In the genomic region with DNA sequence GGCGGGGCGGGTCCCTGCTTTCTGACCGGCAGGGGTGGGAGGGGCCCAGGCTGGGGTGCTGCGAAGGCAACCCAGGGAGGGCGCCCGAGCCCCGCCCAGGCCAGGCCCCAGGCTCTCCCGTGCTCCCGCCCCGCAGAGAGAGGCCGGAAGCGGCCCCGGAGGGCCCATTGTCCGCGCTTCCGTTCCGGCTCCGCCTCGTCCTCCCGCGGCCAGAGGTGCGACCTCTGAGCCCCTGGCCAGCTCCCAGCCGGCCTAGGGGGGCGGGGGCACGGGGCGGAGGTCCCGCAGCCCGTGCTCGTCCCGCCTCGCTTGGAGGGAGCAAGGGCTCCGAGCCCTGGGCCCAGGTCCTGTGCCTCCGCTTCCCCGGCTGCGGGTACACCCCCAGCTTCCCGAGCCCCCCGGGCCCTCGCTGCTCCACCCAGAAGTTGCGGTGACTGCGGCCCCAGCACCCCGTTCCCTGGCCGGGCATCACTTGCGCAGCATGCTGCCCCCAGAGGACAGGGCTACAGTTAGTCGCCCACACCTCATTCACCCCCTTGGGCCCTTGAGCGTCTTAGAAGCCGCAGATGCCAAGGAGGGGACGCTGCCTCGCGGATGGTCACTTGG, we compare ENCODE assay signal across 8 cellular contexts. TPM values are rescaled to one million over a fixed set of nuclear protein-coding genes. Genes with fewer than 3 reads are reported as not detected.
DNase-seq lines count a peak whose midpoint lies in the region; ATAC-seq and TF ChIP-seq lines count a peak whose summit lies in the region.

No MANE protein-coding gene starts in this region.

- H3K9me3 ChIP-seq in OCI-LY3 (ENCODE audit: insufficient read depth, low read length), result no peaks in the 10 kb centered on the region
- no peaks in the 10 kb centered on the region for H3K9me3 ChIP-seq in tibial artery

- no peaks in the 10 kb centered on the region for H3K27me3 ChIP-seq in OCI-LY3 (ENCODE audit: low read depth, low read length)
- no peaks in the 10 kb centered on the region for H3K27me3 ChIP-seq in tibial artery

- H3K9me3 Mint-ChIP-seq in neural crest cell, result no peaks in the 10 kb centered on the region

- H3K9ac ChIP-seq in OCI-LY3 (ENCODE audit: low read length), result peak overlapping the region; percentile 85

- H4K20me1 ChIP-seq in OCI-LY3 (ENCODE audit: insufficient read depth, low read length), result no peaks in the 10 kb centered on the region

- peak; percentile 95 for DNase-seq in COLO829 (ENCODE audit: low spot score)
- peak; percentile 59 for DNase-seq in activated T-helper 9 cell treated with anti-CD3 and anti-CD28 coated beads, Interleukin-2, amount 50 U/mL, for 16 hours (ENCODE audit: low read depth)
- peak; percentile 81 for DNase-seq in fibroblast of villous mesenchyme (ENCODE audit: low read depth)
- peak; percentile 69 for DNase-seq in neural crest cell (ENCODE audit: low read depth, low spot score)
- peak; percentile 92 to 97 for DNase-seq in tibial artery

- H3K4me1 Mint-ChIP-seq in neural crest cell, result peaks cover 55% of the 10 kb centered on the region

- no peak; the same call in 1 of the 2 replicates for TF ChIP-seq CTCF in OCI-LY3 (IDR thresholded peaks at IDR 0.05; ENCODE audit: low read depth, low read length)
- peak; percentile 14 for TF ChIP-seq CTCF in fibroblast of villous mesenchyme (IDR thresholded peaks at IDR 0.05; ENCODE audit: insufficient read depth, low read depth, low read length)
- no peak for TF ChIP-seq CTCF in neural crest cell (conservative IDR thresholded peaks at IDR 0.05)
- TF ChIP-seq CTCF in tibial artery (IDR thresholded peaks at IDR 0.05), result peak in 1 of 2 experiments; percentile 3

- 0 out of 2 replicates have a peak overlapping the region, but pooled peaks have one; percentile 36 for H2AFZ ChIP-seq in OCI-LY3 (ENCODE audit: low read depth, low read length)

- H3K36me3 Mint-ChIP-seq in neural crest cell (ENCODE audit: low read depth), result no peaks in the 10 kb centered on the region

- H3K4me1 ChIP-seq in OCI-LY3 (ENCODE audit: low read length) (peaks cover 8% of the 10 kb centered on the region), tibial artery (peaks cover 0 to 70% (median 48%) of the 10 kb centered on the region in 4 donors)

- no peaks in the 10 kb centered on the region for H3K79me2 ChIP-seq in OCI-LY3 (ENCODE audit: low read length)

- no peaks in the 10 kb centered on the region for H3K27me3 Mint-ChIP-seq in neural crest cell (ENCODE audit: low read depth)

- TF ChIP-seq POLR2A in GM19099 (IDR thresholded peaks at IDR 0.05; ENCODE audit: extremely low read depth, insufficient read length, low read depth), result peak; percentile 74

- H3K27ac ChIP-seq in OCI-LY3 (ENCODE audit: low read length), result peak overlapping the region; percentile 32
- peak overlapping the region; percentile 96 to 98 for H3K27ac ChIP-seq in tibial artery

- H3K4me2 ChIP-seq in OCI-LY3 (ENCODE audit: low read length), result peak overlapping the region; percentile 84

- H3K27ac Mint-ChIP-seq in neural crest cell (ENCODE audit: unreplicated experiment), result peak overlapping the region; percentile 95

- peak; percentile 94 for ATAC-seq in HG03196 (IDR thresholded peaks at IDR 0.05; ENCODE audit: unreplicated experiment)

- peak overlapping the region; percentile 92 for H3K4me3 ChIP-seq in OCI-LY3 (ENCODE audit: low read length)
- peak overlapping the region; percentile 51 for H3K4me3 ChIP-seq in fibroblast of villous mesenchyme (ENCODE audit: low read depth, low read length)
- peak overlapping the region; percentile 56 to 65 for H3K4me3 ChIP-seq in tibial artery

- H3K36me3 ChIP-seq in OCI-LY3 (replicated peaks; ENCODE audit: low read depth, low read length) (no peaks in the 10 kb centered on the region), tibial artery (no peaks in the 10 kb centered on the region)

- intact Hi-C loops in tibial artery (cut with DNase I; ENCODE audit: low total_unique reads), result loop anchor here (5.0 kb wide), 1 partner anchor 135 kb away; no protein-coding TSS in a partner anchor

- peak overlapping the region; percentile 84 for H3K4me3 Mint-ChIP-seq in neural crest cell

RNA-seq across cellular contexts. Expression of a gene that starts 20.4 kb away (rescaled TPM):
- 91.8 and 97.2 TPM in 2 replicates for total RNA-seq in fibroblast of villous mesenchyme
- 39.4 and 44.3 TPM in 2 replicates for total RNA-seq in neural crest cell

Comparison
In these comparisons a context has a peak if more than half of its experiments do, and no peak if none do; other contexts are left out.
1. Peak in every context shown above with its lines: DNase-seq, ATAC-seq, H3K4me3 ChIP-seq and H3K27ac ChIP-seq.